ENCODE assay signal across 1 cellular context in genomic region chr6:46469021-46469420, GRCh38.
TF ChIP-seq lines count a peak whose summit lies in the region.

No MANE protein-coding gene starts in this region.

TF ChIP-seq in WTC11, 78 proteins besides CTCF, POLR2A, EP300 and RAD21 (continued from another document):
- no peak for TF ChIP-seq GTF2I (CRISPR knock-in tag; conservative IDR thresholded peaks at IDR 0.05)
- TF ChIP-seq MYBL2 (CRISPR knock-in tag; IDR thresholded peaks at IDR 0.05) = no peak
- TF ChIP-seq E2F5 (CRISPR knock-in tag; IDR thresholded peaks at IDR 0.05) = no peak
- TF ChIP-seq TEAD1 (CRISPR knock-in tag; IDR thresholded peaks at IDR 0.05) = no peak
- TF ChIP-seq ZNF138 (CRISPR knock-in tag; conservative IDR thresholded peaks at IDR 0.05) = no peak
